Comparison of ENCODE assay signal across 11 cellular contexts in genomic region chr3:8371085-8371551, GRCh38.
A peak's percentile ranks its signal among the peaks of the same experiment; 100 is the strongest.
DNase-seq lines count a peak whose midpoint lies in the region; ATAC-seq and TF ChIP-seq lines count a peak whose summit lies in the region.
"Had no signal": no experiment of that assay in that cellular context is flagged by ENCODE, and none has a peak within 500 bp of the region (broad histone marks: within the 10 kb centered on the region; RNA-seq: fewer than 3 reads in every experiment).

No MANE protein-coding gene starts in this region.

- H3K27ac ChIP-seq in prostate gland = no peak overlapping the region
- H3K27ac ChIP-seq: parathyroid adenoma had no signal

- no peaks in the 10 kb centered on the region for H3K9me3 ChIP-seq in prostate gland

- intact Hi-C loops in prostate gland (cut with DNase I) = no loop called here

- H3K36me3 ChIP-seq in kidney epithelial cell (ENCODE audit: control insufficient read depth, insufficient read depth, low read length) = no peaks in the 10 kb centered on the region
- H3K36me3 ChIP-seq in prostate gland = no peaks in the 10 kb centered on the region

- WGBS in prostate gland = 47% methylated on average over 2 of the region's 2 CpGs

- no peak overlapping the region for H3K4me3 ChIP-seq in kidney epithelial cell (ENCODE audit: low read depth, low read length)
- no peak overlapping the region for H3K4me3 ChIP-seq in prostate gland

- H3K4me1 ChIP-seq in prostate gland (replicated peaks) = no peaks in the 10 kb centered on the region
- H3K4me1 ChIP-seq: parathyroid adenoma had no signal

- DNase-seq in AG09319 (ENCODE audit: extremely low read depth, low read depth) (peak; percentile 28), HUDEP-2 (lab: John Stamatoyannopoulos, UW; ENCODE audit: unreplicated experiment in 76 of 76) (peak in 73 of 76 experiments; percentile 14 to 97 (median 77)), astrocyte of the hippocampus (ENCODE audit: low read depth, low spot score) (peak; percentile 78), kidney epithelial cell (ENCODE audit: low read depth) (peak; percentile 5), prostate gland (ENCODE audit: low spot score) (no peak), NCI-H1048 (lab: John Stamatoyannopoulos, UW) (no peak)
- DNase-seq: CD8-positive, alpha-beta T cell; NCI-H774 had no signal

- no peak for TF ChIP-seq POLR2A in prostate gland (IDR thresholded peaks at IDR 0.05)

- TF ChIP-seq CTCF in AG09319 (IDR thresholded peaks at IDR 0.05; ENCODE audit: low read depth, low read length) = no peak
- no peak for TF ChIP-seq CTCF in kidney epithelial cell (IDR thresholded peaks at IDR 0.05; ENCODE audit: insufficient read depth, low read length, poor library complexity, severe bottlenecking)
- no peak for TF ChIP-seq CTCF in prostate gland (IDR thresholded peaks at IDR 0.05)

- H3K27me3 ChIP-seq in kidney epithelial cell (ENCODE audit: control insufficient read depth, insufficient read depth, low read length) (no peaks in the 10 kb centered on the region), prostate gland (replicated peaks; ENCODE audit: insufficient read depth) (no peaks in the 10 kb centered on the region)

- no peak for ATAC-seq in HG03457 (IDR thresholded peaks at IDR 0.05; ENCODE audit: unreplicated experiment)
- ATAC-seq in HG02884 (IDR thresholded peaks at IDR 0.05; ENCODE audit: unreplicated experiment) = no peak
- ATAC-seq: CD8-positive, alpha-beta T cell had no signal

Comparison
In these comparisons a context has a peak if more than half of its experiments do, and no peak if none do; other contexts are left out.
1. DNase-seq: peak in AG09319 (single experiment), HUDEP-2 (73 of 76), astrocyte of the hippocampus (single experiment) and kidney epithelial cell (single experiment); none in prostate gland (single experiment) and NCI-H1048 (single experiment).